Comparison of ENCODE assay signal across 13 cellular contexts in genomic region chr18:56083097-56083865, GRCh38.
DNase-seq lines count a peak whose midpoint lies in the region; ATAC-seq and TF ChIP-seq lines count a peak whose summit lies in the region.
"Had no signal": no experiment of that assay in that cellular context is flagged by ENCODE, and none has a peak within 500 bp of the region (broad histone marks: within the 10 kb centered on the region; RNA-seq: fewer than 3 reads in every experiment).

No MANE protein-coding gene starts in this region.

- DNase-seq in DMS53 (lab: John Stamatoyannopoulos, UW) (peak; percentile 14), DMS53 treated with DMSO at 0.1 percent for 48 hours (lab: John Stamatoyannopoulos, UW; ENCODE audit: unreplicated experiment) (no peak), dorsolateral prefrontal cortex (peak in 3 of 10 donors; percentile 3 to 38 (median 5)), left kidney (ENCODE audit: low read depth, low spot score) (peak; percentile 60), superior temporal gyrus (ENCODE audit: extremely low spot score) (peak; percentile 36), NCI-H748 treated with DMSO at 0.1 percent for 48 hours (lab: John Stamatoyannopoulos, UW) (no peak)
- DNase-seq: 8988T, activated gamma-delta T cell treated with Interleukin-2 at 50 U/mL for 16 hours, NCI-H1092 had no signal

- intact Hi-C loops in dorsolateral prefrontal cortex (cut with DNase I) = no loop called here

- no peaks in the 10 kb centered on the region for H3K27me3 ChIP-seq in dorsolateral prefrontal cortex

- ATAC-seq in GM19467 (IDR thresholded peaks at IDR 0.05; ENCODE audit: unreplicated experiment) (no peak), GM21825 (IDR thresholded peaks at IDR 0.05; ENCODE audit: unreplicated experiment) (no peak)
- ATAC-seq: Panc1 had no signal

- no peak overlapping the region for H3K4me3 ChIP-seq in dorsolateral prefrontal cortex
- H3K4me3 ChIP-seq: HAP-1 had no signal

- peak overlapping the region in 48 of 59 donors; percentile 2 to 77 (median 46) for H3K27ac ChIP-seq in dorsolateral prefrontal cortex

- peak in 1 of 56 donors; percentile 7 for TF ChIP-seq CTCF in dorsolateral prefrontal cortex (IDR thresholded peaks at IDR 0.05 in 54 of 56, conservative IDR thresholded peaks at IDR 0.05 in 2 of 56; ENCODE audit: low read depth in 1 of 56, partially characterized antibody in 56 of 56)

Comparison
In these comparisons a context has a peak if more than half of its experiments do, and no peak if none do; other contexts are left out.
1. DNase-seq: peak in DMS53 (single experiment), left kidney (single experiment) and superior temporal gyrus (single experiment); none in DMS53 treated with DMSO at 0.1 percent for 48 hours (single experiment) and NCI-H748 treated with DMSO at 0.1 percent for 48 hours (single experiment).